In genomic region chr14:102819176-102819628, GRCh38 we compare ENCODE assay signal across 8 cellular contexts. TPM values are rescaled to one million over a fixed set of nuclear protein-coding genes. Genes with fewer than 3 reads are reported as not detected.
A peak's percentile ranks its signal among the peaks of the same experiment; 100 is the strongest.
DNase-seq lines count a peak whose midpoint lies in the region; ATAC-seq and TF ChIP-seq lines count a peak whose summit lies in the region.

No MANE protein-coding gene starts in this region.

- ATAC-seq in GM21515 (IDR thresholded peaks at IDR 0.05; ENCODE audit: unreplicated experiment), result peak; percentile 69

- TF ChIP-seq POLR2A in testis (IDR thresholded peaks at IDR 0.05), result no peak

- DNase-seq in GM10248 (ENCODE audit: extremely low spot score) (peak; percentile 76), activated T-cell treated with anti-CD3 and anti-CD28 coated beads for 24 hours (ENCODE audit: low read depth) (peak; percentile 68), medulla oblongata (ENCODE audit: extremely low spot score) (no peak), testis (no peak), nucleus accumbens (lab: John Stamatoyannopoulos, UW) (no peak)

- peak overlapping the region; percentile 19 for H3K27ac ChIP-seq in muscle layer of duodenum (ENCODE audit: low read length)
- H3K27ac ChIP-seq in testis, result no peak overlapping the region

- H3K4me1 ChIP-seq in muscle layer of duodenum (ENCODE audit: control insufficient read depth in 1 of 2, insufficient read depth in 2 of 2, low read length in 2 of 2) (peaks cover 0 to 9% of the 10 kb centered on the region in 2 donors), testis (no peaks in the 10 kb centered on the region)

- peak overlapping the region; percentile 73 to 95 (median 82) for H3K4me3 Mint-ChIP-seq in IgD-negative memory B cell

- H3K27ac Mint-ChIP-seq in IgD-negative memory B cell, result peak overlapping the region; percentile 90 to 96 (median 91)

- no peak overlapping the region for H3K4me3 ChIP-seq in muscle layer of duodenum (ENCODE audit: low read depth in 1 of 2, low read length in 2 of 2)
- no peak overlapping the region for H3K4me3 ChIP-seq in testis

- H3K9me3 ChIP-seq in muscle layer of duodenum (ENCODE audit: control insufficient read depth in 1 of 2, low read length in 2 of 2) (no peaks in the 10 kb centered on the region), testis (no peaks in the 10 kb centered on the region)

- CTCF ChIA-PET in GM10248 (lab: Yijun Ruan, JAX), result interaction anchor here (1.5 to 5.7 kb wide), 7 partner anchors 10 to 294 kb away, joined by 4 to 32 read pairs (median 6); no protein-coding TSS in a partner anchor

- no peaks in the 10 kb centered on the region for H3K9me3 Mint-ChIP-seq in IgD-negative memory B cell

- WGBS in testis, 2 donors, result 87 to 91% methylated on average over 9 of the region's 9 CpGs

- POLR2A ChIA-PET in GM10248 (lab: Yijun Ruan, JAX), result interaction anchor here (0.6 to 2.0 kb wide), 2 partner anchors 12 to 126 kb away, joined by 4 to 6 read pairs; no protein-coding TSS in a partner anchor

- peaks cover 57 to 71% (median 71%) of the 10 kb centered on the region in 3 donors for H3K4me1 Mint-ChIP-seq in IgD-negative memory B cell

- TF ChIP-seq CTCF in GM10248 (IDR thresholded peaks at IDR 0.05; ENCODE audit: control extremely low read depth, extremely low read depth, low read depth, missing control alignments) (no peak), testis (IDR thresholded peaks at IDR 0.05) (no peak)

- H3K27me3 ChIP-seq in muscle layer of duodenum (ENCODE audit: low read depth, low read length) (no peaks in the 10 kb centered on the region), testis (no peaks in the 10 kb centered on the region)

- H3K36me3 Mint-ChIP-seq in IgD-negative memory B cell, result peaks cover 9% of the 10 kb centered on the region

- no peaks in the 10 kb centered on the region for H3K36me3 ChIP-seq in muscle layer of duodenum (ENCODE audit: control insufficient read depth in 1 of 2, insufficient read depth in 2 of 2, low read length in 2 of 2)
- H3K36me3 ChIP-seq in testis (ENCODE audit: low read depth, missing control alignments), result no peaks in the 10 kb centered on the region

- intact Hi-C loops in testis (cut with DNase I; ENCODE audit: low total_unique reads), result no loop called here

- no peaks in the 10 kb centered on the region for H3K27me3 Mint-ChIP-seq in IgD-negative memory B cell

RNA-seq across cellular contexts. Expression of gene TRAF3, which starts 42.0 kb away (rescaled TPM):
- polyA plus RNA-seq in IgD-negative memory B cell, result 35.3 TPM
- 10 to 100 TPM; 38.2 to 38.8 TPM for total RNA-seq in testis
- polyA plus RNA-seq in testis (ENCODE audit: insufficient read depth, low read depth, low replicate concordance), result 24.3 TPM

Comparison
In these comparisons a context has a peak if more than half of its experiments do, and no peak if none do; other contexts are left out.
1. DNase-seq: peak in GM10248 (single experiment) and activated T-cell treated with anti-CD3 and anti-CD28 coated beads for 24 hours (single experiment); none in medulla oblongata (single experiment), testis (single experiment) and nucleus accumbens (0 of 56).